Comparison of ENCODE assay signal across 9 cellular contexts in genomic region chr2:155815851-155816250, GRCh38.
DNase-seq lines count a peak whose midpoint lies in the region; ATAC-seq and FAIRE-seq lines count a peak whose summit lies in the region.
"Had no signal": no experiment of that assay in that cellular context is flagged by ENCODE, and none has a peak within 500 bp of the region (broad histone marks: within the 10 kb centered on the region; RNA-seq: fewer than 3 reads in every experiment).

No MANE protein-coding gene starts in this region.

- H3K36me3 Mint-ChIP-seq in activated T-helper 17 cell treated with anti-CD3 and anti-CD28 coated beads, Interleukin-2, amount 50 U/mL, for 72 hours (ENCODE audit: low read depth): no peaks in the 10 kb centered on the region
- H3K36me3 Mint-ChIP-seq in T-helper 17 cell (ENCODE audit: low read depth): no peaks in the 10 kb centered on the region
- H3K36me3 Mint-ChIP-seq: IgD-negative memory B cell had no signal

- H3K4me1 Mint-ChIP-seq in activated T-helper 17 cell treated with anti-CD3 and anti-CD28 coated beads, Interleukin-2, amount 50 U/mL, for 72 hours: no peaks in the 10 kb centered on the region
- H3K4me1 Mint-ChIP-seq in T-helper 17 cell: no peaks in the 10 kb centered on the region
- H3K4me1 Mint-ChIP-seq: IgD-negative memory B cell had no signal

- no peaks in the 10 kb centered on the region for H3K9me3 ChIP-seq in T-helper 17 cell (ENCODE audit: control insufficient read depth, low read length, poor library complexity, severe bottlenecking)

- H3K9me3 Mint-ChIP-seq in activated T-helper 17 cell treated with anti-CD3 and anti-CD28 coated beads, Interleukin-2, amount 50 U/mL, for 72 hours: peaks cover 4% of the 10 kb centered on the region

- no peak for FAIRE-seq in RCC 7860 (lab: Jason Lieb, UNC)

- H3K4me3 Mint-ChIP-seq in activated T-helper 17 cell treated with anti-CD3 and anti-CD28 coated beads, Interleukin-2, amount 50 U/mL, for 72 hours: no peak overlapping the region
- no peak overlapping the region for H3K4me3 Mint-ChIP-seq in T-helper 17 cell
- H3K4me3 Mint-ChIP-seq: IgD-negative memory B cell had no signal

- no peaks in the 10 kb centered on the region for H3K27me3 Mint-ChIP-seq in activated T-helper 17 cell treated with anti-CD3 and anti-CD28 coated beads, Interleukin-2, amount 50 U/mL, for 72 hours
- no peaks in the 10 kb centered on the region for H3K27me3 Mint-ChIP-seq in T-helper 17 cell
- H3K27me3 Mint-ChIP-seq: IgD-negative memory B cell had no signal

- DNase-seq in GDM1 (lab: John Stamatoyannopoulos, UW) (peak; percentile 12), RCC 7860 (ENCODE audit: low spot score) (peak; percentile 11), iPS DF 4.7 (ENCODE audit: extremely low read depth, low spot score) (peak; percentile 36), hepatic stellate cell (ENCODE audit: low spot score) (no peak), T-helper 17 cell (no peak)

- H3K27ac Mint-ChIP-seq in activated T-helper 17 cell treated with anti-CD3 and anti-CD28 coated beads, Interleukin-2, amount 50 U/mL, for 72 hours: no peak overlapping the region
- H3K27ac Mint-ChIP-seq in T-helper 17 cell: no peak overlapping the region
- H3K27ac Mint-ChIP-seq: IgD-negative memory B cell had no signal

- ATAC-seq in GM21360 (IDR thresholded peaks at IDR 0.05; ENCODE audit: unreplicated experiment): peak; percentile 96
- peak; percentile 96 for ATAC-seq in HG03442 (IDR thresholded peaks at IDR 0.05; ENCODE audit: unreplicated experiment)
- no peak for ATAC-seq in activated T-helper 17 cell treated with anti-CD3 and anti-CD28 coated beads, Interleukin-2, amount 50 U/mL, for 72 hours (replicated peaks)
- no peak for ATAC-seq in T-helper 17 cell

Comparison
In these comparisons a context has a peak if more than half of its experiments do, and no peak if none do; other contexts are left out.
1. DNase-seq: peak in GDM1 (single experiment), RCC 7860 (single experiment) and iPS DF 4.7 (single experiment); none in hepatic stellate cell (single experiment) and T-helper 17 cell (0 of 3).
2. ATAC-seq: peak in GM21360 (single experiment) and HG03442 (single experiment); none in activated T-helper 17 cell treated with anti-CD3 and anti-CD28 coated beads, Interleukin-2, amount 50 U/mL, for 72 hours (single experiment) and T-helper 17 cell (single experiment).